Comparison of ENCODE assay signal across 8 cellular contexts in the genomic region with DNA sequence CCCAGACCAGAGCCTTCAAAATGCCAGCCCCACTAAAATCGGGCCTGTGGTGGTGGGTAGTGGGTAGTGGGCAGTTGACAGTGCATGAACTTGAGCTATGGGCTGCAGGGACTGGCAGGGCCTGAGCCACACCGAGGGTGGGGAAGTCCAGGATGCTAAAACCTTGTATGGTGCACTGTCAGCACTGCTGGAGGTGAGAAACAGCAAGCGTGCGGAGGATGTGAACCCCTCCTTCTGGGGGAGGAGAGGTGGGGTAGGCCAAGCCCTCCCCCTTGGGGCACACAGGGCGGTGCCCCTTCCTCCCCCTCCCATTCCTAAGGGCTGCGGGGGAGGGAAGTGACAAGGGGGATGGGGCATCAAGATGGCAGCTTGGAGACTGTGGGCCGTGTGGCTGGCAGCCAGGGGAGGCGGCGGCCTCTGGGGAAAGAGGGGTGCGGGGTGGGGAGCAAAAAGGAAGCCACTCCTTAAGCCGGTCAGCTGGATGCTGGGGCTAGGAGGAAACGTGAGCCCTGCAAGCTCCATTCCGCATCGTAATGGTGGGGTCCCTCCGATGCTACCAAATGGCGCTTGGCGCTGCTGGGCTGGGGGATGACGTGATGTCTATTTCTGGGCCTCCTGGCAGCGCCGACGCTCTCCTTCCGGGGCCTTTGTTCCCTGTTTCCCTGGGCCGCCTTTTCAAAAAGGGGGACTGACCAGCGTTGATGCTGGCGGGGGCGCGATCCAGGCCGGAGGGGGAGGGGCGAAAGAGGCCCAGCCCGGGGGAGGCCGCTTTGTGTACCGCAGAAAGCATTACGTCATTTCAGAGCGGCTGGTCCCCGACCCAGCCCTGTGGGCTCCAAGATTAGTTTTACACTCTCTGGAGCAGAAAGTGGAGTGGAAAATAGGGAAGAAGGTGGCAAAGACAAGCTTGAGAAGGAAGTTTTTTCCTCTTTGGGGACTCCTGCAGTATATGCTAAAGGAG. TPM values are rescaled to one million over a fixed set of nuclear protein-coding genes. Genes with fewer than 3 reads are reported as not detected.
DNase-seq lines count a peak whose midpoint lies in the region; ATAC-seq and TF ChIP-seq lines count a peak whose summit lies in the region.

No MANE protein-coding gene starts in this region.

- H3K27ac Mint-ChIP-seq in HFFc6: peak overlapping the region; percentile 93

- no peaks in the 10 kb centered on the region for H3K9me3 Mint-ChIP-seq in HFFc6

- H3K36me3 ChIP-seq in mucosa of descending colon (ENCODE audit: low read depth): peaks cover 3% of the 10 kb centered on the region

- peaks cover 60% of the 10 kb centered on the region for H3K4me1 Mint-ChIP-seq in HFFc6 (ENCODE audit: low read depth)

- peak overlapping the region; percentile 94 for H3K4me3 Mint-ChIP-seq in HFFc6

- H3K36me3 Mint-ChIP-seq in HFFc6 (ENCODE audit: low read depth): peaks cover 12% of the 10 kb centered on the region

- TF ChIP-seq CTCF in HFFc6 (IDR thresholded peaks at IDR 0.05) (no peak), epithelial cell of proximal tubule (conservative IDR thresholded peaks at IDR 0.05; ENCODE audit: low read depth, low read length) (no peak), mucosa of descending colon (IDR thresholded peaks at IDR 0.05) (no peak)

- H3K4me3 ChIP-seq in epithelial cell of proximal tubule (ENCODE audit: low read depth, low read length) (peak overlapping the region; percentile 61), mucosa of descending colon (no peak overlapping the region)

- DNase-seq in DMS 273 (lab: John Stamatoyannopoulos, UW; ENCODE audit: unreplicated experiment): peak; percentile 92
- DNase-seq in HFFc6: peak; percentile 62
- peak; percentile 88 for DNase-seq in NCI-H774 (lab: John Stamatoyannopoulos, UW)
- DNase-seq in activated CD8-positive, alpha-beta memory T cell treated with anti-CD3 and anti-CD28 coated beads, Interleukin-2, amount 50 U/mL, for 48 hours: peak; percentile 82
- no peak for DNase-seq in epithelial cell of proximal tubule (ENCODE audit: low read depth)
- peak; percentile 49 to 76 (median 60) for DNase-seq in mucosa of descending colon
- DNase-seq in stimulated activated CD8-positive, alpha-beta memory T cell treated with anti-CD3 and anti-CD28 coated beads, Interleukin-7, amount 100 ng/mL, for 48 hours (ENCODE audit: extremely low read depth in 1 of 2, low read depth in 1 of 2): peak; percentile 49 to 55
- DNase-seq in cortex of kidney (lab: John Stamatoyannopoulos, UW): no peak

- peaks cover 25% of the 10 kb centered on the region for H3K4me1 ChIP-seq in mucosa of descending colon (ENCODE audit: low read depth)

- H3K9me3 ChIP-seq in mucosa of descending colon: no peaks in the 10 kb centered on the region

- no peaks in the 10 kb centered on the region; the same call in 1 of the 2 replicates for H3K27me3 Mint-ChIP-seq in HFFc6 (ENCODE audit: insufficient read depth)

- intact Hi-C loops in mucosa of descending colon (cut with DNase I, micrococcal nuclease): no loop called here

- ATAC-seq in mucosa of descending colon: peak; percentile 1

RNA-seq across cellular contexts. Expression of a gene that starts 0.8 kb away (rescaled TPM):
- 10 to 100 TPM; 38.9 to 56.0 (median 48.8) TPM for total RNA-seq in HFFc6 (2021; fragmentation: NEBNext Ultra II Directional; extraction: Animal tissue kit (Norgen Biotek cat#: 25700))
- 13.2 and 15.4 TPM in 2 replicates for total RNA-seq in epithelial cell of proximal tubule
- 10 to 100 TPM in 1 of 3 donors, 1 to 10 TPM in 2; 1.6 to 18.4 (median 3.2) TPM for total RNA-seq in mucosa of descending colon

RNA-seq across cellular contexts. Expression of a gene that starts 3.1 kb away (rescaled TPM):
- total RNA-seq in HFFc6 (2021; fragmentation: NEBNext Ultra II Directional; extraction: Animal tissue kit (Norgen Biotek cat#: 25700)): 10 to 100 TPM; 24.2 to 31.3 (median 28.6) TPM
- 13.9 and 22.7 TPM in 2 replicates for total RNA-seq in epithelial cell of proximal tubule
- total RNA-seq in mucosa of descending colon: 10 to 100 TPM; 38.7 to 63.0 (median 54.3) TPM

RNA-seq across cellular contexts. Expression of a gene that starts 51.0 kb away (rescaled TPM):
- total RNA-seq in HFFc6 (2021; fragmentation: NEBNext Ultra II Directional; extraction: Animal tissue kit (Norgen Biotek cat#: 25700)): 10 to 100 TPM; 26.1 to 35.4 (median 32.1) TPM
- 16.3 and 17.6 TPM in 2 replicates for total RNA-seq in epithelial cell of proximal tubule
- 10 to 100 TPM; 21.8 to 29.7 (median 23.5) TPM for total RNA-seq in mucosa of descending colon

Comparison
In these comparisons a context has a peak if more than half of its experiments do, and no peak if none do; other contexts are left out.
1. DNase-seq: peak in DMS 273 (single experiment), HFFc6 (single experiment), NCI-H774 (single experiment), activated CD8-positive, alpha-beta memory T cell treated with anti-CD3 and anti-CD28 coated beads, Interleukin-2, amount 50 U/mL, for 48 hours (single experiment), mucosa of descending colon (3 of 3) and stimulated activated CD8-positive, alpha-beta memory T cell treated with anti-CD3 and anti-CD28 coated beads, Interleukin-7, amount 100 ng/mL, for 48 hours (2 of 2); none in epithelial cell of proximal tubule (single experiment) and cortex of kidney (single experiment).